ENCODE assay signal across 14 cellular contexts in genomic region chr19:17322854-17323253, GRCh38. TPM values are rescaled to one million over a fixed set of nuclear protein-coding genes. Genes with fewer than 3 reads are reported as not detected.
DNase-seq lines count a peak whose midpoint lies in the region; ATAC-seq, FAIRE-seq and TF ChIP-seq lines count a peak whose summit lies in the region.
"Had no signal": no experiment of that assay in that cellular context is flagged by ENCODE, and none has a peak within 500 bp of the region (broad histone marks: within the 10 kb centered on the region; RNA-seq: fewer than 3 reads in every experiment).

No MANE protein-coding gene starts in this region.

- H3K27me3 Mint-ChIP-seq in activated naive CD8-positive, alpha-beta T cell treated with anti-CD3 and anti-CD28 coated beads for 36 hours = no peaks in the 10 kb centered on the region
- no peaks in the 10 kb centered on the region for H3K27me3 Mint-ChIP-seq in activated naive CD8-positive, alpha-beta T cell treated with anti-CD3 and anti-CD28 coated beads, Interleukin-2, amount 50 U/mL, for 24 hours

- peak overlapping the region; percentile 29 for H3K4me3 Mint-ChIP-seq in activated naive CD8-positive, alpha-beta T cell treated with anti-CD3 and anti-CD28 coated beads for 36 hours
- no peak overlapping the region for H3K4me3 Mint-ChIP-seq in activated naive CD8-positive, alpha-beta T cell treated with anti-CD3 and anti-CD28 coated beads, Interleukin-2, amount 50 U/mL, for 24 hours

- no peak for DNase-seq in activated naive CD8-positive, alpha-beta T cell treated with anti-CD3 and anti-CD28 coated beads for 36 hours
- no peak for DNase-seq in activated naive CD8-positive, alpha-beta T cell treated with anti-CD3 and anti-CD28 coated beads, Interleukin-2, amount 50 U/mL, for 24 hours
- peak in 43 of 58 donors; percentile 9 to 75 (median 43) for DNase-seq in anterior cingulate cortex (lab: John Stamatoyannopoulos, UW)
- DNase-seq in kidney = peak; percentile 85
- DNase-seq in thoracic aorta (ENCODE audit: low spot score) = no peak
- DNase-seq in stimulated activated CD4-positive, alpha-beta T cell treated with anti-CD3 and anti-CD28 coated beads, Interleukin-15, amount 100 ng/mL, for 24 hours = no peak
- no peak for DNase-seq in stimulated activated naive CD4-positive, alpha-beta T cell treated with Interleukin-2 at 50 U/mL for 16 hours (lab: John Stamatoyannopoulos, UW)
- DNase-seq in occipital lobe (lab: John Stamatoyannopoulos, UW) = no peak
- DNase-seq: activated naive CD4-positive, alpha-beta T cell treated with Interleukin-2 at 50 U/mL for 16 hours; hippocampal formation; NCI-H1417; NCI-H446 treated with DMSO at 0.1 percent for 48 hours; stimulated activated CD4-positive, alpha-beta T cell treated with anti-CD3 and anti-CD28 coated beads, Interleukin-4, amount 100 ng/mL, for 24 hours had no signal

- TF ChIP-seq CTCF in kidney (IDR thresholded peaks at IDR 0.05; ENCODE audit: borderline replicate concordance, extremely low read depth, insufficient read depth) = no peak
- TF ChIP-seq CTCF in thoracic aorta (IDR thresholded peaks at IDR 0.05) = no peak

- no peak for ATAC-seq in activated naive CD8-positive, alpha-beta T cell treated with anti-CD3 and anti-CD28 coated beads, Interleukin-2, amount 50 U/mL, for 24 hours
- ATAC-seq in thoracic aorta (ENCODE audit: insufficient number of reproducible peaks, low FRiP score, low read depth) = no peak

- no peaks in the 10 kb centered on the region for H3K27me3 ChIP-seq in thoracic aorta (replicated peaks; ENCODE audit: insufficient read depth)
- H3K27me3 ChIP-seq: esophagus muscularis mucosa had no signal

- no peak for FAIRE-seq in kidney (lab: Jason Lieb, UNC)

- H3K4me1 ChIP-seq in kidney (ENCODE audit: control insufficient read depth in 1 of 2, insufficient read depth in 1 of 2, low read depth in 1 of 2, low read length in 2 of 2) (no peaks in the 10 kb centered on the region), thoracic aorta (ENCODE audit: control insufficient read depth in 1 of 2, low read depth in 2 of 2) (peaks cover 17 to 41% of the 10 kb centered on the region in 2 donors)

- H3K4me3 ChIP-seq in kidney (ENCODE audit: low read length in 2 of 2) (no peak overlapping the region), thoracic aorta (peak overlapping the region; percentile 36)

- H3K9ac ChIP-seq in kidney (ENCODE audit: low read length in 2 of 2) = no peak overlapping the region

- peaks cover 3% of the 10 kb centered on the region for H3K36me3 Mint-ChIP-seq in activated naive CD8-positive, alpha-beta T cell treated with anti-CD3 and anti-CD28 coated beads for 36 hours
- peaks cover 8% of the 10 kb centered on the region for H3K36me3 Mint-ChIP-seq in activated naive CD8-positive, alpha-beta T cell treated with anti-CD3 and anti-CD28 coated beads, Interleukin-2, amount 50 U/mL, for 24 hours (ENCODE audit: low read depth)

- H3K36me3 ChIP-seq in kidney (ENCODE audit: control insufficient read depth in 1 of 2, insufficient read depth in 2 of 2, low read length in 2 of 2) (peaks cover 0 to 5% of the 10 kb centered on the region in 2 donors), thoracic aorta (peaks cover 21% of the 10 kb centered on the region)

- intact Hi-C loops in kidney (cut with DNase I) = no loop called here

- peaks cover 4% of the 10 kb centered on the region for H3K4me1 Mint-ChIP-seq in activated naive CD8-positive, alpha-beta T cell treated with anti-CD3 and anti-CD28 coated beads for 36 hours
- peaks cover 3% of the 10 kb centered on the region for H3K4me1 Mint-ChIP-seq in activated naive CD8-positive, alpha-beta T cell treated with anti-CD3 and anti-CD28 coated beads, Interleukin-2, amount 50 U/mL, for 24 hours

- no peak overlapping the region for H3K27ac Mint-ChIP-seq in activated naive CD8-positive, alpha-beta T cell treated with anti-CD3 and anti-CD28 coated beads for 36 hours
- H3K27ac Mint-ChIP-seq in activated naive CD8-positive, alpha-beta T cell treated with anti-CD3 and anti-CD28 coated beads, Interleukin-2, amount 50 U/mL, for 24 hours = no peak overlapping the region

- H3K27ac ChIP-seq in kidney (ENCODE audit: low read depth in 2 of 2, low read length in 2 of 2) (no peak overlapping the region), thoracic aorta (peak overlapping the region in 1 of 2 donors; percentile 17)
- H3K27ac ChIP-seq: esophagus muscularis mucosa had no signal

- H3K9me3 Mint-ChIP-seq in activated naive CD8-positive, alpha-beta T cell treated with anti-CD3 and anti-CD28 coated beads for 36 hours = no peaks in the 10 kb centered on the region
- no peaks in the 10 kb centered on the region for H3K9me3 Mint-ChIP-seq in activated naive CD8-positive, alpha-beta T cell treated with anti-CD3 and anti-CD28 coated beads, Interleukin-2, amount 50 U/mL, for 24 hours

- H3K9me3 ChIP-seq in kidney (ENCODE audit: control insufficient read depth in 1 of 2, low read length in 2 of 2) (no peaks in the 10 kb centered on the region), thoracic aorta (no peaks in the 10 kb centered on the region)
- H3K9me3 ChIP-seq: esophagus muscularis mucosa had no signal

RNA-seq across cellular contexts. Expression of gene ANO8, which starts 11.8 kb away (rescaled TPM):
- total RNA-seq in activated naive CD8-positive, alpha-beta T cell treated with anti-CD3 and anti-CD28 coated beads for 36 hours = 1 to 10 TPM; 2.5 to 2.7 TPM
- total RNA-seq in kidney = 12.1 TPM
- 3.0 TPM for polyA plus RNA-seq in kidney (ENCODE audit: insufficient read depth, low read depth, low replicate concordance)
- total RNA-seq in thoracic aorta = 10 to 100 TPM in 1 of 2 donors, 1 to 10 TPM in 1; 9.5 to 13.4 TPM
- 29.6 TPM for total RNA-seq in occipital lobe

RNA-seq across cellular contexts. Expression of gene DDA1, which starts 13.5 kb away (rescaled TPM):
- 10 to 100 TPM; 41.0 to 43.6 TPM for total RNA-seq in activated naive CD8-positive, alpha-beta T cell treated with anti-CD3 and anti-CD28 coated beads for 36 hours
- total RNA-seq in kidney (27.7 TPM), thoracic aorta (10 to 100 TPM in 1 of 2 donors, 1 to 10 TPM in 1; 8.9 to 13.5 TPM), occipital lobe (10.0 TPM)
- 35.9 TPM for polyA plus RNA-seq in kidney (ENCODE audit: insufficient read depth, low read depth, low replicate concordance)

RNA-seq across cellular contexts. Expression of gene GTPBP3, which starts 14.5 kb away (rescaled TPM):
- 10 to 100 TPM; 49.0 to 49.6 TPM for total RNA-seq in activated naive CD8-positive, alpha-beta T cell treated with anti-CD3 and anti-CD28 coated beads for 36 hours
- total RNA-seq in kidney (20.4 TPM), thoracic aorta (10 to 100 TPM; 20.7 to 72.5 TPM), occipital lobe (23.2 TPM)
- 11.0 TPM for polyA plus RNA-seq in kidney (ENCODE audit: insufficient read depth, low read depth, low replicate concordance)

RNA-seq across cellular contexts. Expression of gene MRPL34, which starts 17.2 kb away (rescaled TPM):
- 100 to 1,000 TPM; 122 to 128 TPM for total RNA-seq in activated naive CD8-positive, alpha-beta T cell treated with anti-CD3 and anti-CD28 coated beads for 36 hours
- total RNA-seq in kidney (59.3 TPM), thoracic aorta (100 to 1,000 TPM; 132 to 140 TPM), occipital lobe (9.0 TPM)
- polyA plus RNA-seq in kidney (ENCODE audit: insufficient read depth, low read depth, low replicate concordance) = 369 TPM

RNA-seq across cellular contexts. Expression of gene ABHD8, which starts 19.6 kb away (rescaled TPM):
- total RNA-seq in activated naive CD8-positive, alpha-beta T cell treated with anti-CD3 and anti-CD28 coated beads for 36 hours = 1 to 10 TPM; 4.1 to 4.9 TPM
- total RNA-seq in kidney (9.6 TPM), thoracic aorta (10 to 100 TPM in 1 of 2 donors, 1 to 10 TPM in 1; 9.8 to 24.0 TPM), occipital lobe (20.6 TPM)
- polyA plus RNA-seq in kidney (ENCODE audit: insufficient read depth, low read depth, low replicate concordance) = 20.0 TPM

Comparison
In these comparisons a context has a peak if more than half of its experiments do, and no peak if none do; other contexts are left out.
1. DNase-seq: peak in anterior cingulate cortex (43 of 58) and kidney (single experiment); none in activated naive CD8-positive, alpha-beta T cell treated with anti-CD3 and anti-CD28 coated beads for 36 hours (single experiment), activated naive CD8-positive, alpha-beta T cell treated with anti-CD3 and anti-CD28 coated beads, Interleukin-2, amount 50 U/mL, for 24 hours (single experiment), thoracic aorta (single experiment), stimulated activated CD4-positive, alpha-beta T cell treated with anti-CD3 and anti-CD28 coated beads, Interleukin-15, amount 100 ng/mL, for 24 hours (single experiment), stimulated activated naive CD4-positive, alpha-beta T cell treated with Interleukin-2 at 50 U/mL for 16 hours (single experiment) and occipital lobe (single experiment).